Comparison of ENCODE assay signal across 19 cellular contexts in the genomic region with DNA sequence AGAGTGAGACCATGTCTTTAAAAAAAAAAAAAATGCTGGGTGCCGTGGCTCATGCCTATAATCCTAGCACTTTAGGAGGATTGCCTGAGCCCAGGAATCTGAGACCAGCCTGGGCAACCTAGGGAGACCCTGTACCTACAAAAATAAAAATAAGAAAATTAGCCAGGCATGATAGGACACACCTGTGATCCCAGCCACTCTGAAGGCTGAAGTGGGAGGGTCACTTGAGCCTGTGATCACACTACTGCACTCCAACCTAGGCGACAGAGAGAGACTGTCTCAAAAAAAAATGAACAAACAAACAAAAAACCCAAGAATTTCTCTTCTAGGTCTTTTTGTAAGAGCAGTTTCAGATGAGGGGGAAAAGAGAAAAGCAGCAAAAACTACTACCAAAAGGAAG. TPM values are rescaled to one million over a fixed set of nuclear protein-coding genes. Genes with fewer than 3 reads are reported as not detected.
A peak's percentile ranks its signal among the peaks of the same experiment; 100 is the strongest.
DNase-seq lines count a peak whose midpoint lies in the region; ATAC-seq and TF ChIP-seq lines count a peak whose summit lies in the region.
"Had no signal": no experiment of that assay in that cellular context is flagged by ENCODE, and none has a peak within 500 bp of the region (broad histone marks: within the 10 kb centered on the region; RNA-seq: fewer than 3 reads in every experiment).

No MANE protein-coding gene starts in this region.

- H3K4me1 Mint-ChIP-seq in activated CD4-positive, alpha-beta T cell treated with anti-CD3 and anti-CD28 coated beads, Interleukin-2, amount 10 ng/mL, durations not matched to agents 7 days and 5 days, result peaks cover 21% of the 10 kb centered on the region
- H3K4me1 Mint-ChIP-seq in natural killer cell, result no peaks in the 10 kb centered on the region
- H3K4me1 Mint-ChIP-seq in natural killer cell treated with Interleukin-12 subunit alpha and Interleukin-12 subunit beta and Interleukin-15 and Interleukin-18, amount 100 ng/mL, for 72 hours (ENCODE audit: low read depth in 2 of 2), result peaks cover 0 to 4% of the 10 kb centered on the region in 2 donors
- no peaks in the 10 kb centered on the region for H3K4me1 Mint-ChIP-seq in dendritic cell treated with granulocyte-macrophage colony-stimulating factor and Interleukin-4, amounts not matched to agents 40 ng/mL and 50 ng/mL, for 4 days (ENCODE audit: low read depth)
- H3K4me1 Mint-ChIP-seq: CD14-positive monocyte had no signal

- no peaks in the 10 kb centered on the region for H3K27me3 Mint-ChIP-seq in activated CD4-positive, alpha-beta T cell treated with anti-CD3 and anti-CD28 coated beads, Interleukin-2, amount 10 ng/mL, durations not matched to agents 7 days and 5 days
- H3K27me3 Mint-ChIP-seq in natural killer cell (ENCODE audit: low read depth in 2 of 2), result no peaks in the 10 kb centered on the region
- H3K27me3 Mint-ChIP-seq in natural killer cell treated with Interleukin-12 subunit alpha and Interleukin-12 subunit beta and Interleukin-15 and Interleukin-18, amount 100 ng/mL, for 72 hours, result no peaks in the 10 kb centered on the region
- no peaks in the 10 kb centered on the region for H3K27me3 Mint-ChIP-seq in dendritic cell treated with granulocyte-macrophage colony-stimulating factor and Interleukin-4, amounts not matched to agents 40 ng/mL and 50 ng/mL, for 4 days

- ATAC-seq in natural killer cell, result no peak
- no peak for ATAC-seq in natural killer cell treated with Interleukin-12 subunit alpha and Interleukin-12 subunit beta and Interleukin-15 and Interleukin-18, amount 100 ng/mL, for 72 hours
- ATAC-seq: K562 had no signal

- CTCF ChIA-PET in activated CD4-positive, alpha-beta T cell treated with anti-CD3 and anti-CD28 coated beads, Interleukin-2, amount 10 ng/mL, durations not matched to agents 7 days and 5 days (lab: Charles Lee), result interaction anchor here (1.4 kb wide), 1 partner anchor 21 kb away, joined by 3 read pairs; no protein-coding TSS in a partner anchor

- H3K4me3 Mint-ChIP-seq in activated CD4-positive, alpha-beta T cell treated with anti-CD3 and anti-CD28 coated beads, Interleukin-2, amount 10 ng/mL, durations not matched to agents 7 days and 5 days, result no peak overlapping the region
- no peak overlapping the region for H3K4me3 Mint-ChIP-seq in natural killer cell
- H3K4me3 Mint-ChIP-seq in natural killer cell treated with Interleukin-12 subunit alpha and Interleukin-12 subunit beta and Interleukin-15 and Interleukin-18, amount 100 ng/mL, for 72 hours, result no peak overlapping the region
- no peak overlapping the region for H3K4me3 Mint-ChIP-seq in dendritic cell treated with granulocyte-macrophage colony-stimulating factor and Interleukin-4, amounts not matched to agents 40 ng/mL and 50 ng/mL, for 4 days
- H3K4me3 Mint-ChIP-seq: CD14-positive monocyte had no signal

- POLR2A ChIA-PET in activated CD4-positive, alpha-beta T cell treated with anti-CD3 and anti-CD28 coated beads, Interleukin-2, amount 10 ng/mL, durations not matched to agents 7 days and 5 days (lab: Charles Lee), result no interaction called here

- no peak for TF ChIP-seq CTCF in natural killer cell (IDR thresholded peaks at IDR 0.05)

- intact Hi-C loops in natural killer cell (cut with micrococcal nuclease), result no loop called here
- intact Hi-C loops in dendritic cell treated with granulocyte-macrophage colony-stimulating factor and Interleukin-4, amounts not matched to agents 40 ng/mL and 50 ng/mL, for 4 days (cut with micrococcal nuclease), result no loop called here

- no peak for DNase-seq in activated CD4-positive, alpha-beta T cell treated with anti-CD3 and anti-CD28 coated beads, Interleukin-2, amount 10 ng/mL, durations not matched to agents 7 days and 5 days
- DNase-seq in activated CD4-positive, alpha-beta T cell treated with anti-CD3 and anti-CD28 coated beads for 48 hours, result no peak
- DNase-seq in natural killer cell (no peak), NK-92 (lab: John Stamatoyannopoulos, UW; ENCODE audit: unreplicated experiment) (no peak), hypothalamus (lab: John Stamatoyannopoulos, UW) (no peak), T-helper 9 cell (no peak)
- DNase-seq in natural killer cell treated with Interleukin-12 subunit alpha and Interleukin-12 subunit beta and Interleukin-15 and Interleukin-18, amount 100 ng/mL, for 72 hours (ENCODE audit: low spot score), result no peak
- DNase-seq: 8988T; Caco-2; DMS153; GDM1; NCI-H1105 treated with DMSO at 0.1 percent for 48 hours; NCI-H1694; NCI-H2081 treated with DMSO at 0.1 percent for 48 hours; NK-92 treated with Interleukin-12 subunit alpha and Interleukin-12 subunit beta, amount 100 ng/mL, for 24 hours; Peyer's patch had no signal

- peaks cover 42% of the 10 kb centered on the region for H3K36me3 Mint-ChIP-seq in activated CD4-positive, alpha-beta T cell treated with anti-CD3 and anti-CD28 coated beads, Interleukin-2, amount 10 ng/mL, durations not matched to agents 7 days and 5 days (ENCODE audit: low read depth)
- peaks cover 19% of the 10 kb centered on the region for H3K36me3 Mint-ChIP-seq in natural killer cell
- H3K36me3 Mint-ChIP-seq in natural killer cell treated with Interleukin-12 subunit alpha and Interleukin-12 subunit beta and Interleukin-15 and Interleukin-18, amount 100 ng/mL, for 72 hours, result peaks cover 25% of the 10 kb centered on the region
- H3K36me3 Mint-ChIP-seq in dendritic cell treated with granulocyte-macrophage colony-stimulating factor and Interleukin-4, amounts not matched to agents 40 ng/mL and 50 ng/mL, for 4 days (ENCODE audit: low read depth), result peaks cover 91% of the 10 kb centered on the region

- peak overlapping the region; percentile 85 for H3K27ac Mint-ChIP-seq in activated CD4-positive, alpha-beta T cell treated with anti-CD3 and anti-CD28 coated beads, Interleukin-2, amount 10 ng/mL, durations not matched to agents 7 days and 5 days
- H3K27ac Mint-ChIP-seq in natural killer cell, result peak overlapping the region; percentile 43 to 51
- peak overlapping the region in 1 of 2 donors; percentile 35 for H3K27ac Mint-ChIP-seq in natural killer cell treated with Interleukin-12 subunit alpha and Interleukin-12 subunit beta and Interleukin-15 and Interleukin-18, amount 100 ng/mL, for 72 hours
- H3K27ac Mint-ChIP-seq in dendritic cell treated with granulocyte-macrophage colony-stimulating factor and Interleukin-4, amounts not matched to agents 40 ng/mL and 50 ng/mL, for 4 days, result peak overlapping the region; percentile 13

- no peaks in the 10 kb centered on the region for H3K9me3 Mint-ChIP-seq in activated CD4-positive, alpha-beta T cell treated with anti-CD3 and anti-CD28 coated beads, Interleukin-2, amount 10 ng/mL, durations not matched to agents 7 days and 5 days
- no peaks in the 10 kb centered on the region for H3K9me3 Mint-ChIP-seq in natural killer cell
- H3K9me3 Mint-ChIP-seq in natural killer cell treated with Interleukin-12 subunit alpha and Interleukin-12 subunit beta and Interleukin-15 and Interleukin-18, amount 100 ng/mL, for 72 hours, result no peaks in the 10 kb centered on the region
- H3K9me3 Mint-ChIP-seq in dendritic cell treated with granulocyte-macrophage colony-stimulating factor and Interleukin-4, amounts not matched to agents 40 ng/mL and 50 ng/mL, for 4 days, result no peaks in the 10 kb centered on the region

RNA-seq across cellular contexts. Expression of a gene that starts 34.6 kb away (rescaled TPM):
- 100 to 1,000 TPM; 368 to 415 TPM for total RNA-seq in activated CD4-positive, alpha-beta T cell treated with anti-CD3 and anti-CD28 coated beads, Interleukin-2, amount 10 ng/mL, durations not matched to agents 7 days and 5 days
- total RNA-seq in natural killer cell, result 100 to 1,000 TPM; 100 to 109 (median 101) TPM
- 100 to 1,000 TPM; 401 to 499 TPM for total RNA-seq in natural killer cell treated with Interleukin-12 subunit alpha and Interleukin-12 subunit beta and Interleukin-15 and Interleukin-18, amount 100 ng/mL, for 72 hours

RNA-seq across cellular contexts. Expression of a gene that starts 47.5 kb away (rescaled TPM):
- total RNA-seq in activated CD4-positive, alpha-beta T cell treated with anti-CD3 and anti-CD28 coated beads, Interleukin-2, amount 10 ng/mL, durations not matched to agents 7 days and 5 days, result 100 to 1,000 TPM; 104 to 107 TPM
- 10 to 100 TPM; 14.7 to 17.8 (median 15.0) TPM for total RNA-seq in natural killer cell
- 100 to 1,000 TPM; 188 to 245 TPM for total RNA-seq in natural killer cell treated with Interleukin-12 subunit alpha and Interleukin-12 subunit beta and Interleukin-15 and Interleukin-18, amount 100 ng/mL, for 72 hours

RNA-seq across cellular contexts. Expression of a gene that starts 59.0 kb away (rescaled TPM):
- total RNA-seq in activated CD4-positive, alpha-beta T cell treated with anti-CD3 and anti-CD28 coated beads, Interleukin-2, amount 10 ng/mL, durations not matched to agents 7 days and 5 days, result 10 to 100 TPM; 13.8 to 14.5 TPM
- 10 to 100 TPM; 24.6 to 32.4 (median 28.8) TPM for total RNA-seq in natural killer cell
- 10 to 100 TPM; 10.4 to 14.6 TPM for total RNA-seq in natural killer cell treated with Interleukin-12 subunit alpha and Interleukin-12 subunit beta and Interleukin-15 and Interleukin-18, amount 100 ng/mL, for 72 hours

RNA-seq across cellular contexts. Expression of a gene that starts 59.5 kb away (rescaled TPM):
- 10 to 100 TPM; 42.9 to 45.5 TPM for total RNA-seq in activated CD4-positive, alpha-beta T cell treated with anti-CD3 and anti-CD28 coated beads, Interleukin-2, amount 10 ng/mL, durations not matched to agents 7 days and 5 days
- 10 to 100 TPM; 33.5 to 40.3 (median 34.6) TPM for total RNA-seq in natural killer cell
- 10 to 100 TPM; 32.3 to 50.8 TPM for total RNA-seq in natural killer cell treated with Interleukin-12 subunit alpha and Interleukin-12 subunit beta and Interleukin-15 and Interleukin-18, amount 100 ng/mL, for 72 hours

Comparison
In these comparisons a context has a peak if more than half of its experiments do, and no peak if none do; other contexts are left out.
1. RNA of a gene that starts 47.5 kb away (total RNA-seq): 188 to 245 TPM in natural killer cell treated with Interleukin-12 subunit alpha and Interleukin-12 subunit beta and Interleukin-15 and Interleukin-18, amount 100 ng/mL, for 72 hours and 104 to 107 TPM in activated CD4-positive, alpha-beta T cell treated with anti-CD3 and anti-CD28 coated beads, Interleukin-2, amount 10 ng/mL, durations not matched to agents 7 days and 5 days; 14.7 to 17.8 TPM in natural killer cell; every median in the first group is over 4 times any median in the second.